1 cellular context compared by ENCODE assay signal in genomic region chr10:86969421-86970041, GRCh38.
TF ChIP-seq lines count a peak whose summit lies in the region.

No MANE protein-coding gene starts in this region.

TF ChIP-seq in GM23338, 12 proteins besides CTCF, POLR2A, EP300 and RAD21 (continued from another document):
- TF ChIP-seq REST (IDR thresholded peaks at IDR 0.05; ENCODE audit: unreplicated experiment) (no peak), ZNF331 (CRISPR knock-in tag; IDR thresholded peaks at IDR 0.05; ENCODE audit: low read depth) (no peak), EZH2 (IDR thresholded peaks at IDR 0.05; ENCODE audit: low read depth, unreplicated experiment) (no peak), POLR2AphosphoS5 (IDR thresholded peaks at IDR 0.05; ENCODE audit: low read depth) (no peak), EZH2phosphoT487 (IDR thresholded peaks at IDR 0.05; ENCODE audit: unreplicated experiment) (no peak)
